1 cellular context compared by ENCODE assay signal in the genomic region with DNA sequence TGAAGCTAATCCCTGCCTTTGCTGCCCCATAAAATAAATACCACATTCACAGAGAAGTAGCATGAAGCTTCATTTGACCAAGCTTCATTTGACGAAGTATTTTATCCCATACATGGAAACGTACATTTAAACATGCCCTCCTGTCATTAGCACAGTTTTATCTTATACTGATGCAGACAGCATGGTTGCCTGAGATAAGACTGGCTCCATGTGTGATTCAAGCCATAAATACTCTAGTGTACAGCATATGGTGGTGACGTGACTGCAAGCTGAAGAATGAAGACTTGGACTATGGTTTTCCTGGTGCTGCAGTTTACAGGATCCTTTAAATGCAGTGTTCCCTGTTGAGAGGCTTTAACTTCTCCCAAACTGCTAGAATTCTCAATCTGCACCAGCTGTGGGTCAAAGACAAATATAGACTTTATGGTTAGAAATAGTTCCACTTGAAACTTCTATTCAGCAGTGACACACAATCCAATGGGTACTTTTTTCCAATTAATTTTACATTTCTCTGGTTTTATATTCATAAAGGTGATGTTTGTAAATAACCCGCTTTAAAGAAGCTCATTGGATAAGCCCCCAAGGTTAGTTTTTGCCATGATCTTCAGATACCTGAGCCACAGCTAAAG.
TF ChIP-seq lines count a peak whose summit lies in the region.

No MANE protein-coding gene starts in this region.

TF ChIP-seq in K562, 482 proteins besides CTCF, POLR2A, EP300 and RAD21 (continued from another document and continues in another):
- TF ChIP-seq, protein P1, sequence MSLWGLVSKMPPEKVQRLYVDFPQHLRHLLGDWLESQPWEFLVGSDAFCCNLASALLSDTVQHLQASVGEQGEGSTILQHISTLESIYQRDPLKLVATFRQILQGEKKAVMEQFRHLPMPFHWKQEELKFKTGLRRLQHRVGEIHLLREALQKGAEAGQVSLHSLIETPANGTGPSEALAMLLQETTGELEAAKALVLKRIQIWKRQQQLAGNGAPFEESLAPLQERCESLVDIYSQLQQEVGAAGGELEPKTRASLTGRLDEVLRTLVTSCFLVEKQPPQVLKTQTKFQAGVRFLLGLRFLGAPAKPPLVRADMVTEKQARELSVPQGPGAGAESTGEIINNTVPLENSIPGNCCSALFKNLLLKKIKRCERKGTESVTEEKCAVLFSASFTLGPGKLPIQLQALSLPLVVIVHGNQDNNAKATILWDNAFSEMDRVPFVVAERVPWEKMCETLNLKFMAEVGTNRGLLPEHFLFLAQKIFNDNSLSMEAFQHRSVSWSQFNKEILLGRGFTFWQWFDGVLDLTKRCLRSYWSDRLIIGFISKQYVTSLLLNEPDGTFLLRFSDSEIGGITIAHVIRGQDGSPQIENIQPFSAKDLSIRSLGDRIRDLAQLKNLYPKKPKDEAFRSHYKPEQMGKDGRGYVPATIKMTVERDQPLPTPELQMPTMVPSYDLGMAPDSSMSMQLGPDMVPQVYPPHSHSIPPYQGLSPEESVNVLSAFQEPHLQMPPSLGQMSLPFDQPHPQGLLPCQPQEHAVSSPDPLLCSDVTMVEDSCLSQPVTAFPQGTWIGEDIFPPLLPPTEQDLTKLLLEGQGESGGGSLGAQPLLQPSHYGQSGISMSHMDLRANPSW (CRISPR knock-in tag; IDR thresholded peaks at IDR 0.05) = no peak
- TF ChIP-seq ELF4 (CRISPR knock-in tag; IDR thresholded peaks at IDR 0.05) (peak; percentile 42; the same call in 1 of the 2 replicates), FOS (IDR thresholded peaks at IDR 0.05; ENCODE audit: extremely low read depth, insufficient read length) (peak; percentile 9), MEF2A (IDR thresholded peaks at IDR 0.05; ENCODE audit: control insufficient read depth, low read depth, low read length) (no peak; the same call in 1 of the 2 replicates), POLR3G (IDR thresholded peaks at IDR 0.05; ENCODE audit: extremely low read depth, insufficient read length, insufficient replicate concordance) (no peak), ZNF384 (IDR thresholded peaks at IDR 0.05; ENCODE audit: low read depth, low read length) (no peak), CBFA2T3 (IDR thresholded peaks at IDR 0.05) (peak; percentile 96), ZNF3 (CRISPR knock-in tag; IDR thresholded peaks at IDR 0.05) (no peak), ZNF507 (tag; conservative IDR thresholded peaks at IDR 0.05) (no peak), MED1 (CRISPR knock-in tag; IDR thresholded peaks at IDR 0.05; ENCODE audit: borderline replicate concordance) (no peak), POLR2H (tag; IDR thresholded peaks at IDR 0.05; ENCODE audit: low read depth) (no peak), TAL1 (IDR thresholded peaks at IDR 0.05) (peak; percentile 95), HDAC8 (tag; IDR thresholded peaks at IDR 0.05) (no peak), KLF16 (IDR thresholded peaks at IDR 0.05) (peak; percentile 91), ZNF444 (CRISPR knock-in tag; IDR thresholded peaks at IDR 0.05) (no peak), BDP1 (IDR thresholded peaks at IDR 0.05; ENCODE audit: insufficient read depth, insufficient read length) (no peak), BRD4 (IDR thresholded peaks at IDR 0.05) (no peak), ZNF253 (CRISPR knock-in tag; conservative IDR thresholded peaks at IDR 0.05) (no peak), TBL1XR1 (IDR thresholded peaks at IDR 0.05; ENCODE audit: low read length in 2 of 2) (peak in 1 of 2 experiments; percentile 81; a peak in 2 of 4 replicates), RFX1 (IDR thresholded peaks at IDR 0.05) (no peak), LCOR (CRISPR knock-in tag; IDR thresholded peaks at IDR 0.05) (peak; percentile 69; the same call in 1 of the 2 replicates), SRF (CRISPR knock-in tag; IDR thresholded peaks at IDR 0.05) (peak in 1 of 2 experiments; percentile 89; a peak in 2 of 4 replicates), ZNF589 (CRISPR knock-in tag; IDR thresholded peaks at IDR 0.05; ENCODE audit: low read depth) (peak; percentile 82), CXXC5 (CRISPR knock-in tag; IDR thresholded peaks at IDR 0.05) (no peak; the same call in 1 of the 2 replicates), ZNF124 (CRISPR knock-in tag; IDR thresholded peaks at IDR 0.05) (no peak), NUFIP1 (IDR thresholded peaks at IDR 0.05; ENCODE audit: partially characterized antibody) (no peak), HDAC6 (IDR thresholded peaks at IDR 0.05; ENCODE audit: low read depth, low read length) (no peak), RBM34 (IDR thresholded peaks at IDR 0.05; ENCODE audit: borderline replicate concordance, insufficient read depth, low read length) (no peak), RUNX1 (IDR thresholded peaks at IDR 0.05; ENCODE audit: low read depth) (no peak), YBX1 (IDR thresholded peaks at IDR 0.05) (no peak), DIDO1 (tag; IDR thresholded peaks at IDR 0.05; ENCODE audit: low read depth) (no peak), ETV5 (CRISPR knock-in tag; IDR thresholded peaks at IDR 0.05; ENCODE audit: low read depth) (no peak), SNIP1 (IDR thresholded peaks at IDR 0.05; ENCODE audit: low read depth) (no peak), ZNF668 (CRISPR knock-in tag; IDR thresholded peaks at IDR 0.05) (no peak), EP400 (IDR thresholded peaks at IDR 0.05) (no peak; the same call in 1 of the 2 replicates), BHLHE40 (IDR thresholded peaks at IDR 0.05; ENCODE audit: low read length) (peak; percentile 56), SMARCC2 (IDR thresholded peaks at IDR 0.05; ENCODE audit: low read depth) (peak; percentile 89), GTF2E2 (tag; IDR thresholded peaks at IDR 0.05) (no peak), HMG20A (CRISPR knock-in tag; conservative IDR thresholded peaks at IDR 0.05) (no peak), ZBTB8A (IDR thresholded peaks at IDR 0.05; ENCODE audit: partially characterized antibody) (no peak), ZNF24 (IDR thresholded peaks at IDR 0.05) (no peak)
- TF ChIP-seq, protein P2, sequence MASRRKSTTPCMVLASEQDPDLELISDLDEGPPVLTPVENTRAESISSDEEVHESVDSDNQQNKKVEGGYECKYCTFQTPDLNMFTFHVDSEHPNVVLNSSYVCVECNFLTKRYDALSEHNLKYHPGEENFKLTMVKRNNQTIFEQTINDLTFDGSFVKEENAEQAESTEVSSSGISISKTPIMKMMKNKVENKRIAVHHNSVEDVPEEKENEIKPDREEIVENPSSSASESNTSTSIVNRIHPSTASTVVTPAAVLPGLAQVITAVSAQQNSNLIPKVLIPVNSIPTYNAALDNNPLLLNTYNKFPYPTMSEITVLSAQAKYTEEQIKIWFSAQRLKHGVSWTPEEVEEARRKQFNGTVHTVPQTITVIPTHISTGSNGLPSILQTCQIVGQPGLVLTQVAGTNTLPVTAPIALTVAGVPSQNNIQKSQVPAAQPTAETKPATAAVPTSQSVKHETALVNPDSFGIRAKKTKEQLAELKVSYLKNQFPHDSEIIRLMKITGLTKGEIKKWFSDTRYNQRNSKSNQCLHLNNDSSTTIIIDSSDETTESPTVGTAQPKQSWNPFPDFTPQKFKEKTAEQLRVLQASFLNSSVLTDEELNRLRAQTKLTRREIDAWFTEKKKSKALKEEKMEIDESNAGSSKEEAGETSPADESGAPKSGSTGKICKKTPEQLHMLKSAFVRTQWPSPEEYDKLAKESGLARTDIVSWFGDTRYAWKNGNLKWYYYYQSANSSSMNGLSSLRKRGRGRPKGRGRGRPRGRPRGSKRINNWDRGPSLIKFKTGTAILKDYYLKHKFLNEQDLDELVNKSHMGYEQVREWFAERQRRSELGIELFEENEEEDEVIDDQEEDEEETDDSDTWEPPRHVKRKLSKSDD (conservative IDR thresholded peaks at IDR 0.05; ENCODE audit: low read length) = no peak
- TF ChIP-seq, protein P3, sequence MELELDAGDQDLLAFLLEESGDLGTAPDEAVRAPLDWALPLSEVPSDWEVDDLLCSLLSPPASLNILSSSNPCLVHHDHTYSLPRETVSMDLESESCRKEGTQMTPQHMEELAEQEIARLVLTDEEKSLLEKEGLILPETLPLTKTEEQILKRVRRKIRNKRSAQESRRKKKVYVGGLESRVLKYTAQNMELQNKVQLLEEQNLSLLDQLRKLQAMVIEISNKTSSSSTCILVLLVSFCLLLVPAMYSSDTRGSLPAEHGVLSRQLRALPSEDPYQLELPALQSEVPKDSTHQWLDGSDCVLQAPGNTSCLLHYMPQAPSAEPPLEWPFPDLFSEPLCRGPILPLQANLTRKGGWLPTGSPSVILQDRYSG (tag; conservative IDR thresholded peaks at IDR 0.05; ENCODE audit: low read depth) = no peak
- TF ChIP-seq, protein P4, sequence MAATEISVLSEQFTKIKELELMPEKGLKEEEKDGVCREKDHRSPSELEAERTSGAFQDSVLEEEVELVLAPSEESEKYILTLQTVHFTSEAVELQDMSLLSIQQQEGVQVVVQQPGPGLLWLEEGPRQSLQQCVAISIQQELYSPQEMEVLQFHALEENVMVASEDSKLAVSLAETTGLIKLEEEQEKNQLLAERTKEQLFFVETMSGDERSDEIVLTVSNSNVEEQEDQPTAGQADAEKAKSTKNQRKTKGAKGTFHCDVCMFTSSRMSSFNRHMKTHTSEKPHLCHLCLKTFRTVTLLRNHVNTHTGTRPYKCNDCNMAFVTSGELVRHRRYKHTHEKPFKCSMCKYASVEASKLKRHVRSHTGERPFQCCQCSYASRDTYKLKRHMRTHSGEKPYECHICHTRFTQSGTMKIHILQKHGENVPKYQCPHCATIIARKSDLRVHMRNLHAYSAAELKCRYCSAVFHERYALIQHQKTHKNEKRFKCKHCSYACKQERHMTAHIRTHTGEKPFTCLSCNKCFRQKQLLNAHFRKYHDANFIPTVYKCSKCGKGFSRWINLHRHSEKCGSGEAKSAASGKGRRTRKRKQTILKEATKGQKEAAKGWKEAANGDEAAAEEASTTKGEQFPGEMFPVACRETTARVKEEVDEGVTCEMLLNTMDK (IDR thresholded peaks at IDR 0.05; ENCODE audit: borderline replicate concordance, insufficient read depth, low read depth, low read length, poor library complexity, severe bottlenecking) = no peak
- TF ChIP-seq, protein P5, sequence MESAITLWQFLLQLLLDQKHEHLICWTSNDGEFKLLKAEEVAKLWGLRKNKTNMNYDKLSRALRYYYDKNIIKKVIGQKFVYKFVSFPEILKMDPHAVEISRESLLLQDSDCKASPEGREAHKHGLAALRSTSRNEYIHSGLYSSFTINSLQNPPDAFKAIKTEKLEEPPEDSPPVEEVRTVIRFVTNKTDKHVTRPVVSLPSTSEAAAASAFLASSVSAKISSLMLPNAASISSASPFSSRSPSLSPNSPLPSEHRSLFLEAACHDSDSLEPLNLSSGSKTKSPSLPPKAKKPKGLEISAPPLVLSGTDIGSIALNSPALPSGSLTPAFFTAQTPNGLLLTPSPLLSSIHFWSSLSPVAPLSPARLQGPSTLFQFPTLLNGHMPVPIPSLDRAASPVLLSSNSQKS (CRISPR knock-in tag; IDR thresholded peaks at IDR 0.05) = no peak
- TF ChIP-seq, protein P6, sequence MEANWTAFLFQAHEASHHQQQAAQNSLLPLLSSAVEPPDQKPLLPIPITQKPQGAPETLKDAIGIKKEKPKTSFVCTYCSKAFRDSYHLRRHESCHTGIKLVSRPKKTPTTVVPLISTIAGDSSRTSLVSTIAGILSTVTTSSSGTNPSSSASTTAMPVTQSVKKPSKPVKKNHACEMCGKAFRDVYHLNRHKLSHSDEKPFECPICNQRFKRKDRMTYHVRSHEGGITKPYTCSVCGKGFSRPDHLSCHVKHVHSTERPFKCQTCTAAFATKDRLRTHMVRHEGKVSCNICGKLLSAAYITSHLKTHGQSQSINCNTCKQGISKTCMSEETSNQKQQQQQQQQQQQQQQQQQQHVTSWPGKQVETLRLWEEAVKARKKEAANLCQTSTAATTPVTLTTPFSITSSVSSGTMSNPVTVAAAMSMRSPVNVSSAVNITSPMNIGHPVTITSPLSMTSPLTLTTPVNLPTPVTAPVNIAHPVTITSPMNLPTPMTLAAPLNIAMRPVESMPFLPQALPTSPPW (CRISPR knock-in tag; IDR thresholded peaks at IDR 0.05) = no peak
- TF ChIP-seq, protein P7, sequence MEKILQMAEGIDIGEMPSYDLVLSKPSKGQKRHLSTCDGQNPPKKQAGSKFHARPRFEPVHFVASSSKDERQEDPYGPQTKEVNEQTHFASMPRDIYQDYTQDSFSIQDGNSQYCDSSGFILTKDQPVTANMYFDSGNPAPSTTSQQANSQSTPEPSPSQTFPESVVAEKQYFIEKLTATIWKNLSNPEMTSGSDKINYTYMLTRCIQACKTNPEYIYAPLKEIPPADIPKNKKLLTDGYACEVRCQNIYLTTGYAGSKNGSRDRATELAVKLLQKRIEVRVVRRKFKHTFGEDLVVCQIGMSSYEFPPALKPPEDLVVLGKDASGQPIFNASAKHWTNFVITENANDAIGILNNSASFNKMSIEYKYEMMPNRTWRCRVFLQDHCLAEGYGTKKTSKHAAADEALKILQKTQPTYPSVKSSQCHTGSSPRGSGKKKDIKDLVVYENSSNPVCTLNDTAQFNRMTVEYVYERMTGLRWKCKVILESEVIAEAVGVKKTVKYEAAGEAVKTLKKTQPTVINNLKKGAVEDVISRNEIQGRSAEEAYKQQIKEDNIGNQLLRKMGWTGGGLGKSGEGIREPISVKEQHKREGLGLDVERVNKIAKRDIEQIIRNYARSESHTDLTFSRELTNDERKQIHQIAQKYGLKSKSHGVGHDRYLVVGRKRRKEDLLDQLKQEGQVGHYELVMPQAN (IDR thresholded peaks at IDR 0.05; ENCODE audit: borderline replicate concordance) = no peak
- TF ChIP-seq, protein P8, sequence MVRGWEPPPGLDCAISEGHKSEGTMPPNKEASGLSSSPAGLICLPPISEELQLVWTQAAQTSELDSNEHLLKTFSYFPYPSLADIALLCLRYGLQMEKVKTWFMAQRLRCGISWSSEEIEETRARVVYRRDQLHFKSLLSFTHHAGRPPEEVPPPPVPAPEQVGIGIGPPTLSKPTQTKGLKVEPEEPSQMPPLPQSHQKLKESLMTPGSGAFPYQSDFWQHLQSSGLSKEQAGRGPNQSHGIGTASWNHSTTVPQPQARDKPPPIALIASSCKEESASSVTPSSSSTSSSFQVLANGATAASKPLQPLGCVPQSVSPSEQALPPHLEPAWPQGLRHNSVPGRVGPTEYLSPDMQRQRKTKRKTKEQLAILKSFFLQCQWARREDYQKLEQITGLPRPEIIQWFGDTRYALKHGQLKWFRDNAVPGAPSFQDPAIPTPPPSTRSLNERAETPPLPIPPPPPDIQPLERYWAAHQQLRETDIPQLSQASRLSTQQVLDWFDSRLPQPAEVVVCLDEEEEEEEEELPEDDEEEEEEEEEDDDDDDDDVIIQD (CRISPR knock-in tag; IDR thresholded peaks at IDR 0.05) = no peak
- TF ChIP-seq, protein P9, sequence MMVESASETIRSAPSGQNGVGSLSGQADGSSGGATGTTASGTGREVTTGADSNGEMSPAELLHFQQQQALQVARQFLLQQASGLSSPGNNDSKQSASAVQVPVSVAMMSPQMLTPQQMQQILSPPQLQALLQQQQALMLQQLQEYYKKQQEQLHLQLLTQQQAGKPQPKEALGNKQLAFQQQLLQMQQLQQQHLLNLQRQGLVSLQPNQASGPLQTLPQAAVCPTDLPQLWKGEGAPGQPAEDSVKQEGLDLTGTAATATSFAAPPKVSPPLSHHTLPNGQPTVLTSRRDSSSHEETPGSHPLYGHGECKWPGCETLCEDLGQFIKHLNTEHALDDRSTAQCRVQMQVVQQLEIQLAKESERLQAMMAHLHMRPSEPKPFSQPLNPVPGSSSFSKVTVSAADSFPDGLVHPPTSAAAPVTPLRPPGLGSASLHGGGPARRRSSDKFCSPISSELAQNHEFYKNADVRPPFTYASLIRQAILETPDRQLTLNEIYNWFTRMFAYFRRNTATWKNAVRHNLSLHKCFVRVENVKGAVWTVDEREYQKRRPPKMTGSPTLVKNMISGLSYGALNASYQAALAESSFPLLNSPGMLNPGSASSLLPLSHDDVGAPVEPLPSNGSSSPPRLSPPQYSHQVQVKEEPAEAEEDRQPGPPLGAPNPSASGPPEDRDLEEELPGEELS (CRISPR knock-in tag; IDR thresholded peaks at IDR 0.05; ENCODE audit: borderline replicate concordance) = no peak
